In the genomic region with DNA sequence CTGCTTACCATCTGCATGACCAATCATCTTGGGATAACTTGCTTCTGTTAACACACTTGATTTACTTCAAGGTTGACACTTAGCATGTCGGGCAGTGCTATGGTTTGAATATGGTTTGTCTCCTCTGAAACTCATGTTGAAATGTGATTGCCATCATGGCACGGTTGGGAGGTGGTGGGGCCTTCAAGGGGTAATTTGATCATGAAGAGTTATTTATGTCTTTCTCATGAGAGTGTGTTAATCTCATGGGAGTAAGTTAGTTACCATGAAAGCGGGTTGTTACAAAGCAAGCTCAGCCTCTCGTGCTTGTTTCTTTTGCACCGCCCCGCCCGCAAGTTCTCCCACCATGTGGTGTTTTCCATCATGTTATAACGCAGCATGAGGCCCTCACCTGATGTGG, we compare ENCODE assay signal across 22 cellular contexts.
"Had no signal": no experiment of that assay in that cellular context is flagged by ENCODE, and none has a peak within 500 bp of the region (broad histone marks: within the 10 kb centered on the region; RNA-seq: fewer than 3 reads in every experiment).

No MANE protein-coding gene starts in this region.

- ATAC-seq: activated CD4-positive, CD25-positive, alpha-beta regulatory T cell treated with anti-CD3 and anti-CD28 coated beads, Interleukin-2, amount 50 U/mL, for 24 hours; activated CD8-positive, alpha-beta T cell treated with anti-CD3 and anti-CD28 coated beads for 36 hours; activated naive CD4-positive, alpha-beta T cell treated with anti-CD3 and anti-CD28 coated beads, Interleukin-2, amount 50 U/mL, for 72 hours; activated naive CD8-positive, alpha-beta T cell treated with anti-CD3 and anti-CD28 coated beads, Interleukin-2, amount 50 U/mL, for 24 hours; activated T-cell treated with anti-CD3 and anti-CD28 coated beads, Interleukin-2, amount 50 U/mL, for 72 hours; body of pancreas had no signal

- DNase-seq: activated CD4-positive, alpha-beta T cell treated with anti-CD3 and anti-CD28 coated beads for 4 hours; activated CD8-positive, alpha-beta memory T cell treated with anti-CD3 and anti-CD28 coated beads, Interleukin-2, amount 50 U/mL, for 4 hours; activated CD8-positive, alpha-beta T cell treated with anti-CD3 and anti-CD28 coated beads for 36 hours; activated naive CD4-positive, alpha-beta T cell; activated naive CD8-positive, alpha-beta T cell treated with anti-CD3 and anti-CD28 coated beads, Interleukin-2, amount 50 U/mL, for 24 hours; activated T-cell treated with anti-CD3 and anti-CD28 coated beads, Interleukin-2, amount 50 U/mL, for 72 hours; amniotic stem cell; body of pancreas; central memory CD4-positive, alpha-beta T cell; MG63; MV-4-11; NCI-H1092 treated with DMSO at 0.1 percent for 48 hours; NCI-H146; NCI-H2029; NCI-H2107; NCI-H2227 treated with DMSO at 0.1 percent for 48 hours; NCI-H526; Peyer's patch; Right ventricle myocardium superior; SJCRH30 had no signal
